In the genomic region with DNA sequence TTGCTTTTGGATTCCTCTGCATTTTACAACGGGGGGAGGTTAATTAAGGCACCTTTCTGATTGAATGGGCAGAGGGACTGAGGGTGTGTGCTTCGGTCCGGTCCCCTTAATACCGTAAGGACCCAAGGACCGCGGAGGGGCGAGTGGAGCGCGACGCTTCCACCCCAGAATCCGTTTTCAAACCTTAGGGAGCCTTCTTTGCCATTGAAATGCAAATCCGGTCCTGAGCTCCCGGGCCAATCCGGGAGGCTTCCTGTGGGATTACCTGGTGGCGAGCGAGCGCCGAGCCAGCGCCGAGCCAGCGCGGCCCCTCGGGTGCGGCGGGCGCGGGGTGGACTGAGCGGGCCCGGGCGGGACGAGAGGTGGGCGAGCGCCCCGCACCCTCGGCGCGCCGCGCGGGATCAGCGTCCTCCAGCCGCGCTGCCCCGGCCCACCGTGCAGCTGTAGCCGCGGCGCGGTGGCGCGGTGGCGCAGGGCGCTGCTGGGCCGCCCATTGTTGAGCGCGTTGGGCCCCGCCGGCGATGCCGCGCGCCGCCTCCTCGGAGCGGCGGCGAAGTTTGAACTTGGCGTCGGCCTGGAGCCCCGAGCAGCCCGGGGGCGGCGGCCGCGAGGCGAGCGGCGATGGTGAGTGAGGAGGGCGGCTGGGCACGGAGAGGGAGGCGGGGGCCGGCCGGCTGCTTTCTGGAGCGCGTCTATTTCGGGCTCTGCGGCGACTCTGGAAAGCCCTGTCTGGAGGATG, we compare ENCODE assay signal across 8 cellular contexts.
A peak's percentile ranks its signal among the peaks of the same experiment; 100 is the strongest.
DNase-seq lines count a peak whose midpoint lies in the region; ATAC-seq, FAIRE-seq and TF ChIP-seq lines count a peak whose summit lies in the region.

No MANE protein-coding gene starts in this region.

- H3K9me3 ChIP-seq in HUES6 (ENCODE audit: control insufficient read depth, insufficient read depth, low read depth, low read length) (no peaks in the 10 kb centered on the region), esophagus squamous epithelium (no peaks in the 10 kb centered on the region)

- no peak for FAIRE-seq in urothelium cell line (lab: Jason Lieb, UNC)

- no peaks in the 10 kb centered on the region for H3K9me3 Mint-ChIP-seq in natural killer cell

- no peaks in the 10 kb centered on the region for H3K36me3 Mint-ChIP-seq in natural killer cell

- TF ChIP-seq POLR2A in GM18951 (IDR thresholded peaks at IDR 0.05; ENCODE audit: extremely low read depth, insufficient read depth, insufficient read length) = peak; percentile 44
- no peak for TF ChIP-seq POLR2A in esophagus squamous epithelium (IDR thresholded peaks at IDR 0.05)

- H3K36me3 ChIP-seq in HUES6 (ENCODE audit: control insufficient read depth, insufficient read depth, low read length) (no peaks in the 10 kb centered on the region), esophagus squamous epithelium (no peaks in the 10 kb centered on the region)

- 1 to 10% methylated on average over 14 to 24 of the region's 88 CpGs for WGBS in esophagus squamous epithelium, 2 donors

- H3K9ac ChIP-seq in HUES6 (ENCODE audit: low read length) = peak overlapping the region; percentile 77

- ATAC-seq in natural killer cell = peak in 2 of 3 donors; percentile 27 to 61

- peaks cover 7% of the 10 kb centered on the region for H3K27me3 ChIP-seq in HUES6 (ENCODE audit: control insufficient read depth, insufficient read depth, low read length)
- H3K27me3 ChIP-seq in esophagus squamous epithelium = peaks cover 0 to 47% (median 0%) of the 10 kb centered on the region in 4 donors

- in situ Hi-C loops in GM18951 (cut with MboI; ENCODE audit: low sequenced_read_pairs, unreplicated experiment) = no loop called here

- H3K27ac ChIP-seq in HUES6 (ENCODE audit: low read depth, low read length) (peak overlapping the region; percentile 9; the same call in 1 of the 2 replicates), esophagus squamous epithelium (peak overlapping the region; percentile 63 to 79 (median 72))

- H3K4me3 ChIP-seq in HUES6 (ENCODE audit: low read depth, low read length) (peak overlapping the region; percentile 86), esophagus squamous epithelium (peak overlapping the region; percentile 46 to 69 (median 58))

- TF ChIP-seq CTCF in esophagus squamous epithelium (IDR thresholded peaks at IDR 0.05) (peak in 1 of 6 experiments; percentile 26), natural killer cell (IDR thresholded peaks at IDR 0.05) (no peak)

- peaks cover 34% of the 10 kb centered on the region for H3K4me1 ChIP-seq in HUES6 (ENCODE audit: control insufficient read depth, insufficient read depth, low read length)
- H3K4me1 ChIP-seq in esophagus squamous epithelium = peaks cover 7 to 39% (median 9%) of the 10 kb centered on the region in 3 donors

- no peak overlapping the region for H3K27ac Mint-ChIP-seq in natural killer cell

- DNase-seq in AG08396 (ENCODE audit: low spot score) (peak; percentile 68), esophagus squamous epithelium (lab: John Stamatoyannopoulos, UW) (no peak), natural killer cell (no peak), urothelium cell line (ENCODE audit: low spot score) (peak; percentile 67), SIG-M5 treated with dmso at 0.1 percent for 504 hours (lab: John Stamatoyannopoulos, UW; ENCODE audit: unreplicated experiment) (no peak)
- peak; percentile 10 for DNase-seq in activated CD4-positive, alpha-beta T cell treated with anti-CD3 and anti-CD28 coated beads, Interleukin-2, amount 50 U/mL, for 1 hour

- H3K4me3 Mint-ChIP-seq in natural killer cell = peak overlapping the region; percentile 52

- intact Hi-C loops in esophagus squamous epithelium (cut with DNase I) = no loop called here
- intact Hi-C loops in natural killer cell (cut with micrococcal nuclease) = no loop called here

- peaks cover 51 to 61% of the 10 kb centered on the region in 2 donors for H3K27me3 Mint-ChIP-seq in natural killer cell (ENCODE audit: low read depth in 2 of 2)

- H3K4me1 Mint-ChIP-seq in natural killer cell = peaks cover 5 to 14% of the 10 kb centered on the region in 2 donors

Comparison
In these comparisons a context has a peak if more than half of its experiments do, and no peak if none do; other contexts are left out.
1. DNase-seq: peak in AG08396 (single experiment), activated CD4-positive, alpha-beta T cell treated with anti-CD3 and anti-CD28 coated beads, Interleukin-2, amount 50 U/mL, for 1 hour (single experiment) and urothelium cell line (single experiment); none in esophagus squamous epithelium (single experiment), natural killer cell (single experiment) and SIG-M5 treated with dmso at 0.1 percent for 504 hours (single experiment).